10 cellular contexts compared by ENCODE assay signal in genomic region chr15:85742186-85742751, GRCh38. TPM values are rescaled to one million over a fixed set of nuclear protein-coding genes. Genes with fewer than 3 reads are reported as not detected.
A peak's percentile ranks its signal among the peaks of the same experiment; 100 is the strongest.
DNase-seq lines count a peak whose midpoint lies in the region; ATAC-seq and TF ChIP-seq lines count a peak whose summit lies in the region.
"Had no signal": no experiment of that assay in that cellular context is flagged by ENCODE, and none has a peak within 500 bp of the region (broad histone marks: within the 10 kb centered on the region; RNA-seq: fewer than 3 reads in every experiment).

No MANE protein-coding gene starts in this region.

- peaks cover 99% of the 10 kb centered on the region for H3K36me3 ChIP-seq in lower lobe of right lung
- H3K36me3 ChIP-seq in upper lobe of right lung: peaks cover 96% of the 10 kb centered on the region

- no peaks in the 10 kb centered on the region for H3K27me3 ChIP-seq in lower lobe of right lung (ENCODE audit: low read depth)
- no peaks in the 10 kb centered on the region for H3K27me3 ChIP-seq in upper lobe of right lung

- peaks cover 4% of the 10 kb centered on the region for H3K4me1 Mint-ChIP-seq in activated T-cell treated with anti-CD3 and anti-CD28 coated beads, Interleukin-2, amount 50 U/mL, for 72 hours (ENCODE audit: low read depth)
- H3K4me1 Mint-ChIP-seq in activated T-cell treated with anti-CD3 and anti-CD28 coated beads, Interleukin-2, amount 50 U/mL, for 4 hours (ENCODE audit: low read depth): no peaks in the 10 kb centered on the region

- no peaks in the 10 kb centered on the region for H3K27me3 Mint-ChIP-seq in activated T-cell treated with anti-CD3 and anti-CD28 coated beads, Interleukin-2, amount 50 U/mL, for 72 hours (ENCODE audit: low read depth)
- H3K27me3 Mint-ChIP-seq in activated T-cell treated with anti-CD3 and anti-CD28 coated beads, Interleukin-2, amount 50 U/mL, for 4 hours (ENCODE audit: low read depth): no peaks in the 10 kb centered on the region

- TF ChIP-seq CTCF in astrocyte of the spinal cord (IDR thresholded peaks at IDR 0.05; ENCODE audit: low read depth, low read length): no peak
- TF ChIP-seq CTCF in lower lobe of right lung (IDR thresholded peaks at IDR 0.05): no peak
- TF ChIP-seq CTCF in upper lobe of right lung (IDR thresholded peaks at IDR 0.05): no peak

- ATAC-seq in activated T-cell treated with anti-CD3 and anti-CD28 coated beads, Interleukin-2, amount 50 U/mL, for 72 hours (replicated peaks in 1 of 2): no peak
- no peak for ATAC-seq in activated T-cell treated with anti-CD3 and anti-CD28 coated beads, Interleukin-2, amount 50 U/mL, for 4 hours
- ATAC-seq in lower lobe of right lung (peak in 1 of 2 donors; percentile 18), upper lobe of right lung (peak; percentile 29), GM18873 (IDR thresholded peaks at IDR 0.05; ENCODE audit: low FRiP score, unreplicated experiment) (no peak), HG03196 (IDR thresholded peaks at IDR 0.05; ENCODE audit: unreplicated experiment) (no peak)

- H3K4me1 ChIP-seq in lower lobe of right lung: no peaks in the 10 kb centered on the region
- no peaks in the 10 kb centered on the region for H3K4me1 ChIP-seq in upper lobe of right lung

- H3K36me3 Mint-ChIP-seq in activated T-cell treated with anti-CD3 and anti-CD28 coated beads, Interleukin-2, amount 50 U/mL, for 72 hours (ENCODE audit: insufficient read depth in 2 of 2): peaks cover 3 to 23% of the 10 kb centered on the region in 2 donors
- H3K36me3 Mint-ChIP-seq in activated T-cell treated with anti-CD3 and anti-CD28 coated beads, Interleukin-2, amount 50 U/mL, for 4 hours (ENCODE audit: insufficient read depth): peaks cover 41% of the 10 kb centered on the region

- H3K9me3 ChIP-seq in lower lobe of right lung: no peaks in the 10 kb centered on the region
- H3K9me3 ChIP-seq in upper lobe of right lung: no peaks in the 10 kb centered on the region

- peak overlapping the region; percentile 73 for H3K27ac Mint-ChIP-seq in activated T-cell treated with anti-CD3 and anti-CD28 coated beads, Interleukin-2, amount 50 U/mL, for 72 hours

- intact Hi-C loops in lower lobe of right lung (cut with DNase I): no loop called here
- intact Hi-C loops in upper lobe of right lung (cut with DNase I): no loop called here

- no peak for DNase-seq in activated T-cell treated with anti-CD3 and anti-CD28 coated beads, Interleukin-2, amount 50 U/mL, for 72 hours
- no peak for DNase-seq in activated T-cell treated with anti-CD3 and anti-CD28 coated beads, Interleukin-2, amount 50 U/mL, for 4 hours
- peak; percentile 75 for DNase-seq in astrocyte of the spinal cord (ENCODE audit: low read depth, low spot score)
- DNase-seq in lower lobe of right lung: no peak
- DNase-seq in upper lobe of right lung: no peak
- no peak for DNase-seq in 8988T
- DNase-seq: central memory CD4-positive, alpha-beta T cell; stimulated activated CD4-positive, alpha-beta T cell treated with anti-CD3 and anti-CD28 coated beads, Interleukin-4, amount 100 ng/mL, for 4 hours had no signal

- no peak overlapping the region for H3K4me3 Mint-ChIP-seq in activated T-cell treated with anti-CD3 and anti-CD28 coated beads, Interleukin-2, amount 50 U/mL, for 72 hours
- no peak overlapping the region for H3K4me3 Mint-ChIP-seq in activated T-cell treated with anti-CD3 and anti-CD28 coated beads, Interleukin-2, amount 50 U/mL, for 4 hours

- peak overlapping the region; percentile 6 for H3K27ac ChIP-seq in lower lobe of right lung
- H3K27ac ChIP-seq in upper lobe of right lung: no peak overlapping the region

- H3K9me3 Mint-ChIP-seq in activated T-cell treated with anti-CD3 and anti-CD28 coated beads, Interleukin-2, amount 50 U/mL, for 72 hours: no peaks in the 10 kb centered on the region
- no peaks in the 10 kb centered on the region for H3K9me3 Mint-ChIP-seq in activated T-cell treated with anti-CD3 and anti-CD28 coated beads, Interleukin-2, amount 50 U/mL, for 4 hours

- in situ Hi-C loops in astrocyte of the spinal cord (cut with HindIII; ENCODE audit: low sequenced_read_pairs): no loop called here

- no peak overlapping the region for H3K4me3 ChIP-seq in astrocyte of the spinal cord (ENCODE audit: low read depth, low read length)
- H3K4me3 ChIP-seq in lower lobe of right lung: no peak overlapping the region
- no peak overlapping the region for H3K4me3 ChIP-seq in upper lobe of right lung

RNA-seq across cellular contexts. Expression of gene KLHL25, which starts 52.5 kb away (rescaled TPM):
- total RNA-seq in activated T-cell treated with anti-CD3 and anti-CD28 coated beads, Interleukin-2, amount 50 U/mL, for 72 hours: 1 to 10 TPM; 4.4 to 6.2 TPM
- total RNA-seq in activated T-cell treated with anti-CD3 and anti-CD28 coated beads, Interleukin-2, amount 50 U/mL, for 4 hours: 1 to 10 TPM; 3.3 to 5.1 (median 3.8) TPM
- total RNA-seq in lower lobe of right lung: 3.0 TPM
- 4.7 TPM for total RNA-seq in upper lobe of right lung
